Comparison of ENCODE assay signal across 15 cellular contexts in the genomic region with DNA sequence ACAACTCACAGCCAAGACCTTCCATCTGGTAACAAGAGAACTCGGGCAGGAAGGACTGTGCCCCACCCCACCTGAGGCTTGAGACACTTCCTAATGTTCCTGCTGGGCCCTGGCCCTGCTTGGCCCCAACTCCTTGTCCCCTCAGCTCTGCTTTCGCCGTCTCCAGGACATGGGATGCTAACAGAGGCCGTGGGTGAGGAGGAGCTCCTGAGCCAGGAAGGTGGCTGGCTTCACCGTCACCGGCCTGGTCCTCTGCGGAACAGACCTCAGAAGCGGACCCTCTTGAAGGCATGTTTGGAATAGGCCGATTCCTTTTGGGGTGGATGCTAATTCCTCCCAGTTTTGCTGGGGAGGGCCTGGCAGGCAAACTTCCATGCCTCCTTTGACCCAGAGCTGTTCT.
A peak's percentile ranks its signal among the peaks of the same experiment; 100 is the strongest.
DNase-seq lines count a peak whose midpoint lies in the region; ATAC-seq and TF ChIP-seq lines count a peak whose summit lies in the region.
"Had no signal": no experiment of that assay in that cellular context is flagged by ENCODE, and none has a peak within 500 bp of the region (broad histone marks: within the 10 kb centered on the region; RNA-seq: fewer than 3 reads in every experiment).

No MANE protein-coding gene starts in this region.

- H3K4me3 Mint-ChIP-seq in activated CD4-positive, alpha-beta memory T cell treated with anti-CD3 and anti-CD28 coated beads, Interleukin-2, amount 10 ng/mL, durations not matched to agents 7 days and 5 days: no peak overlapping the region
- H3K4me3 Mint-ChIP-seq in activated CD4-positive, alpha-beta memory T cell treated with anti-CD3 and anti-CD28 coated beads for 36 hours: no peak overlapping the region
- H3K4me3 Mint-ChIP-seq in natural killer cell: no peak overlapping the region
- no peak overlapping the region for H3K4me3 Mint-ChIP-seq in natural killer cell treated with Interleukin-12 subunit alpha and Interleukin-12 subunit beta and Interleukin-15 and Interleukin-18, amount 100 ng/mL, for 72 hours
- no peak overlapping the region for H3K4me3 Mint-ChIP-seq in osteocyte (ENCODE audit: unreplicated experiment)
- H3K4me3 Mint-ChIP-seq: CD8-positive, alpha-beta memory T cell; GM23338; H9 had no signal

- ATAC-seq in natural killer cell (no peak), HG02588 (IDR thresholded peaks at IDR 0.05; ENCODE audit: unreplicated experiment) (no peak)
- ATAC-seq in natural killer cell treated with Interleukin-12 subunit alpha and Interleukin-12 subunit beta and Interleukin-15 and Interleukin-18, amount 100 ng/mL, for 72 hours: no peak

- intact Hi-C loops in activated CD4-positive, alpha-beta memory T cell treated with anti-CD3 and anti-CD28 coated beads for 36 hours (cut with micrococcal nuclease): no loop called here
- intact Hi-C loops in natural killer cell (cut with micrococcal nuclease): no loop called here

- H3K27ac Mint-ChIP-seq in activated CD4-positive, alpha-beta memory T cell treated with anti-CD3 and anti-CD28 coated beads, Interleukin-2, amount 10 ng/mL, durations not matched to agents 7 days and 5 days: no peak overlapping the region
- H3K27ac Mint-ChIP-seq in activated CD4-positive, alpha-beta memory T cell treated with anti-CD3 and anti-CD28 coated beads for 36 hours: no peak overlapping the region
- H3K27ac Mint-ChIP-seq in natural killer cell (no peak overlapping the region), osteocyte (ENCODE audit: unreplicated experiment) (no peak overlapping the region)
- no peak overlapping the region for H3K27ac Mint-ChIP-seq in natural killer cell treated with Interleukin-12 subunit alpha and Interleukin-12 subunit beta and Interleukin-15 and Interleukin-18, amount 100 ng/mL, for 72 hours
- H3K27ac Mint-ChIP-seq: CD8-positive, alpha-beta memory T cell; GM23338; H9 had no signal

- POLR2A ChIA-PET in activated CD4-positive, alpha-beta memory T cell treated with anti-CD3 and anti-CD28 coated beads, Interleukin-2, amount 10 ng/mL, durations not matched to agents 7 days and 5 days (lab: Charles Lee): no interaction called here
- POLR2A ChIA-PET in activated CD4-positive, alpha-beta memory T cell treated with anti-CD3 and anti-CD28 coated beads for 36 hours (lab: Charles Lee): no interaction called here

- CTCF ChIA-PET in activated CD4-positive, alpha-beta memory T cell treated with anti-CD3 and anti-CD28 coated beads, Interleukin-2, amount 10 ng/mL, durations not matched to agents 7 days and 5 days (lab: Charles Lee): no interaction called here
- CTCF ChIA-PET in activated CD4-positive, alpha-beta memory T cell treated with anti-CD3 and anti-CD28 coated beads for 36 hours (lab: Charles Lee): no interaction called here

- H3K4me1 Mint-ChIP-seq in activated CD4-positive, alpha-beta memory T cell treated with anti-CD3 and anti-CD28 coated beads, Interleukin-2, amount 10 ng/mL, durations not matched to agents 7 days and 5 days: peaks cover 12% of the 10 kb centered on the region
- H3K4me1 Mint-ChIP-seq in activated CD4-positive, alpha-beta memory T cell treated with anti-CD3 and anti-CD28 coated beads for 36 hours (ENCODE audit: low read depth): peaks cover 4% of the 10 kb centered on the region
- H3K4me1 Mint-ChIP-seq in natural killer cell (peaks cover 4% of the 10 kb centered on the region in 2 donors), osteocyte (ENCODE audit: unreplicated experiment) (no peaks in the 10 kb centered on the region)
- H3K4me1 Mint-ChIP-seq in natural killer cell treated with Interleukin-12 subunit alpha and Interleukin-12 subunit beta and Interleukin-15 and Interleukin-18, amount 100 ng/mL, for 72 hours (ENCODE audit: low read depth in 2 of 2): peaks cover 3 to 9% of the 10 kb centered on the region in 2 donors
- H3K4me1 Mint-ChIP-seq: CD8-positive, alpha-beta memory T cell had no signal

- peaks cover 6% of the 10 kb centered on the region for H3K9me3 Mint-ChIP-seq in activated CD4-positive, alpha-beta memory T cell treated with anti-CD3 and anti-CD28 coated beads, Interleukin-2, amount 10 ng/mL, durations not matched to agents 7 days and 5 days
- H3K9me3 Mint-ChIP-seq in activated CD4-positive, alpha-beta memory T cell treated with anti-CD3 and anti-CD28 coated beads for 36 hours: no peaks in the 10 kb centered on the region
- H3K9me3 Mint-ChIP-seq in natural killer cell: no peaks in the 10 kb centered on the region
- H3K9me3 Mint-ChIP-seq in natural killer cell treated with Interleukin-12 subunit alpha and Interleukin-12 subunit beta and Interleukin-15 and Interleukin-18, amount 100 ng/mL, for 72 hours: no peaks in the 10 kb centered on the region
- H3K9me3 Mint-ChIP-seq in osteocyte (ENCODE audit: unreplicated experiment): no peaks in the 10 kb centered on the region
- H3K9me3 Mint-ChIP-seq: CD8-positive, alpha-beta memory T cell; GM23338; H9 had no signal

- TF ChIP-seq CTCF in natural killer cell (IDR thresholded peaks at IDR 0.05) (no peak), osteocyte (IDR thresholded peaks at IDR 0.05) (no peak)

- H3K27me3 Mint-ChIP-seq in activated CD4-positive, alpha-beta memory T cell treated with anti-CD3 and anti-CD28 coated beads, Interleukin-2, amount 10 ng/mL, durations not matched to agents 7 days and 5 days: peaks cover 12% of the 10 kb centered on the region
- H3K27me3 Mint-ChIP-seq in activated CD4-positive, alpha-beta memory T cell treated with anti-CD3 and anti-CD28 coated beads for 36 hours: peaks cover 2% of the 10 kb centered on the region
- H3K27me3 Mint-ChIP-seq in natural killer cell (ENCODE audit: low read depth in 2 of 2) (peaks cover 14 to 16% of the 10 kb centered on the region in 2 donors), osteocyte (ENCODE audit: unreplicated experiment) (peaks cover 32% of the 10 kb centered on the region)
- peaks cover 0 to 9% of the 10 kb centered on the region in 2 donors for H3K27me3 Mint-ChIP-seq in natural killer cell treated with Interleukin-12 subunit alpha and Interleukin-12 subunit beta and Interleukin-15 and Interleukin-18, amount 100 ng/mL, for 72 hours

- no peaks in the 10 kb centered on the region for H3K36me3 Mint-ChIP-seq in activated CD4-positive, alpha-beta memory T cell treated with anti-CD3 and anti-CD28 coated beads, Interleukin-2, amount 10 ng/mL, durations not matched to agents 7 days and 5 days (ENCODE audit: low read depth)
- H3K36me3 Mint-ChIP-seq in activated CD4-positive, alpha-beta memory T cell treated with anti-CD3 and anti-CD28 coated beads for 36 hours: no peaks in the 10 kb centered on the region
- H3K36me3 Mint-ChIP-seq in natural killer cell (no peaks in the 10 kb centered on the region), osteocyte (ENCODE audit: unreplicated experiment) (no peaks in the 10 kb centered on the region)
- H3K36me3 Mint-ChIP-seq in natural killer cell treated with Interleukin-12 subunit alpha and Interleukin-12 subunit beta and Interleukin-15 and Interleukin-18, amount 100 ng/mL, for 72 hours: no peaks in the 10 kb centered on the region
- H3K36me3 Mint-ChIP-seq: CD8-positive, alpha-beta memory T cell had no signal

- peak; percentile 13 for DNase-seq in activated CD4-positive, alpha-beta memory T cell treated with anti-CD3 and anti-CD28 coated beads, Interleukin-2, amount 10 ng/mL, durations not matched to agents 7 days and 5 days
- DNase-seq in activated CD4-positive, alpha-beta memory T cell treated with anti-CD3 and anti-CD28 coated beads for 36 hours: no peak
- DNase-seq in natural killer cell (peak; percentile 4), osteocyte (ENCODE audit: extremely low spot score, unreplicated experiment) (peak; percentile 71), dermis blood vessel endothelial cell (no peak)
- no peak for DNase-seq in natural killer cell treated with Interleukin-12 subunit alpha and Interleukin-12 subunit beta and Interleukin-15 and Interleukin-18, amount 100 ng/mL, for 72 hours (ENCODE audit: low spot score)
- DNase-seq: 8988T; AML-193; Caco-2; CD8-positive, alpha-beta memory T cell; DND-41; GDM1 had no signal

Comparison
In these comparisons a context has a peak if more than half of its experiments do, and no peak if none do; other contexts are left out.
1. DNase-seq: peak in activated CD4-positive, alpha-beta memory T cell treated with anti-CD3 and anti-CD28 coated beads, Interleukin-2, amount 10 ng/mL, durations not matched to agents 7 days and 5 days (single experiment), natural killer cell (single experiment) and osteocyte (single experiment); none in activated CD4-positive, alpha-beta memory T cell treated with anti-CD3 and anti-CD28 coated beads for 36 hours (single experiment), natural killer cell treated with Interleukin-12 subunit alpha and Interleukin-12 subunit beta and Interleukin-15 and Interleukin-18, amount 100 ng/mL, for 72 hours (single experiment) and dermis blood vessel endothelial cell (single experiment).